ENCODE assay signal across 34 cellular contexts in the genomic region with DNA sequence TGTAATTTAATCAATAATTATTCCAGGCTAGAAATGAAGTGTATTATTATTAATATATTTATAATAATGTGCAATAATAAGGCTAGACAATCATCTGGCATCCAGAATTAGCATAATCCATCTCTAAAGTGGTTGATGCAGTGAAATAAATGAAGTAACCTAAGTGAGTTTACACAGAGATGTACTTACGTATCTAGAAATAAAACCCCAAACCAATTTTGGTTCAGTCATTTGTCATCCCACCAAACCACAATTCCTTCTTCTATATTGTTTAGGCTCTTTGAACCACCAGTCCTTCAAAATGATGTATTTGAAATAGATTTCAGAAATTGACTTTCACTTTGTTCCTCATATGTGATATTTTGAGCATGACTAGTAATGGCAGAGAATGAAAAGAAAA.
"Had no signal": no experiment of that assay in that cellular context is flagged by ENCODE, and none has a peak within 500 bp of the region (broad histone marks: within the 10 kb centered on the region; RNA-seq: fewer than 3 reads in every experiment).

No MANE protein-coding gene starts in this region.

- H3K9me3 ChIP-seq: adrenal gland, body of pancreas, breast epithelium had no signal

- H3K4me3 ChIP-seq: adrenal gland, body of pancreas, breast epithelium had no signal

- H3K4me1 ChIP-seq: adrenal gland, body of pancreas, breast epithelium had no signal

- H3K27ac ChIP-seq: adrenal gland, body of pancreas, brain microvascular endothelial cell, breast epithelium, VCaP had no signal

- FAIRE-seq: astrocyte, TTC549 had no signal

- ATAC-seq: activated CD4-positive, CD25-positive, alpha-beta regulatory T cell treated with anti-CD3 and anti-CD28 coated beads, Interleukin-2, amount 50 U/mL, for 24 hours; activated CD8-positive, alpha-beta T cell treated with anti-CD3 and anti-CD28 coated beads for 36 hours; activated naive CD4-positive, alpha-beta T cell treated with anti-CD3 and anti-CD28 coated beads, Interleukin-2, amount 50 U/mL, for 72 hours; activated T-cell treated with anti-CD3 and anti-CD28 coated beads, Interleukin-2, amount 50 U/mL, for 4 hours; activated T-cell treated with anti-CD3 and anti-CD28 coated beads, Interleukin-2, amount 50 U/mL, for 72 hours; activated T-helper 17 cell treated with anti-CD3 and anti-CD28 coated beads, Interleukin-2, amount 50 U/mL, for 72 hours; body of pancreas had no signal

- H3K27me3 ChIP-seq: adrenal gland, body of pancreas, brain microvascular endothelial cell, breast epithelium had no signal

- DNase-seq: activated CD4-positive, alpha-beta memory T cell treated with anti-CD3 and anti-CD28 coated beads for 36 hours; activated CD4-positive, alpha-beta T cell treated with anti-CD3 and anti-CD28 coated beads for 4 hours; activated CD4-positive, alpha-beta T cell treated with anti-CD3 and anti-CD28 coated beads, Interleukin-2, amount 10 ng/mL, durations not matched to agents 24 days and 14 days; activated CD4-positive, alpha-beta T cell treated with anti-CD3 and anti-CD28 coated beads, Interleukin-2, amount 50 U/mL, for 1 hour; activated CD4-positive, alpha-beta T cell treated with anti-CD3 and anti-CD28 coated beads, Interleukin-2, amount 50 U/mL, for 4 hours; activated CD4-positive, CD25-positive, alpha-beta regulatory T cell; activated CD8-positive, alpha-beta memory T cell treated with anti-CD3 and anti-CD28 coated beads, Interleukin-2, amount 50 U/mL, for 4 hours; activated CD8-positive, alpha-beta T cell treated with anti-CD3 and anti-CD28 coated beads for 36 hours; activated effector memory CD4-positive, alpha-beta T cell treated with anti-CD3 and anti-CD28 coated beads, Interleukin-2, amount 50 U/mL, for 16 hours; activated gamma-delta T cell treated with Interleukin-2 at 50 U/mL for 16 hours; activated naive CD4-positive, alpha-beta T cell; activated naive CD4-positive, alpha-beta T cell treated with anti-CD3 and anti-CD28 coated beads for 36 hours; activated naive CD4-positive, alpha-beta T cell treated with anti-CD3 and anti-CD28 coated beads, Interleukin-2, amount 50 U/mL, for 16 hours; activated naive CD8-positive, alpha-beta T cell treated with anti-CD3 and anti-CD28 coated beads for 36 hours; activated T-cell treated with anti-CD3 and anti-CD28 coated beads for 4 hours; activated T-cell treated with anti-CD3 and anti-CD28 coated beads, Interleukin-2, amount 50 U/mL, for 1 hour; activated T-cell treated with anti-CD3 and anti-CD28 coated beads, Interleukin-2, amount 50 U/mL, for 4 hours; activated T-cell treated with anti-CD3 and anti-CD28 coated beads, Interleukin-2, amount 50 U/mL, for 72 hours; adrenal gland; amniotic stem cell; aorta; body of pancreas; brain microvascular endothelial cell; central memory CD4-positive, alpha-beta T cell; T-helper 1 cell; T-helper 2 cell; T-helper 9 cell had no signal

- H3K36me3 ChIP-seq: adrenal gland, brain microvascular endothelial cell had no signal
